In the genomic region with DNA sequence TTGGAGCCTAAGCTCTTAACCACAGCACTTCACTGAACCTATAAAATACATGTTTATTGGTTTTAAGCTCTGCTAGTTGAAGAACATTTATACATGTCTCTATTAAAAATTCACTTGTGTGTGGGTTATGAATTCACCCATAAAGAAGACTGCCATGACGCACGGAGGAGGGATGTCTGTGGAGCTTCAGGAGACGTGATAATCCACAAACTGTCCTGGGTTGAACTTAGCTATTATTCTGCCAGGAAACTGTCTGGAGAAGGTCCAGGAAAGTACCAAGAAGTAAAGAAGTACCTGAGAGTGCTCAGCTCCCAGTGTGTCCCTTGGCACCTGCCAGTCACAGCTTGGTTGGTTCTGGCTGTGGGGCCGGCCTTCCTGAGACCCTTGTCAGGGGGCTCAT, we compare ENCODE assay signal across 23 cellular contexts. TPM values are rescaled to one million over a fixed set of nuclear protein-coding genes. Genes with fewer than 3 reads are reported as not detected.
DNase-seq lines count a peak whose midpoint lies in the region; ATAC-seq and TF ChIP-seq lines count a peak whose summit lies in the region.
"Had no signal": no experiment of that assay in that cellular context is flagged by ENCODE, and none has a peak within 500 bp of the region (broad histone marks: within the 10 kb centered on the region; RNA-seq: fewer than 3 reads in every experiment).

No MANE protein-coding gene starts in this region.

- in situ Hi-C loops in GM23248 (cut with MboI), result no loop called here

- intact Hi-C loops in tibial artery (cut with DNase I; ENCODE audit: low total_unique reads), result no loop called here

- 0 out of 2 replicates have a peak, but pooled peaks cover 4% of the 10 kb centered on the region for H4K20me1 ChIP-seq in GM23248 (ENCODE audit: insufficient read depth)

- no peak overlapping the region for H2AFZ ChIP-seq in GM23248
- H2AFZ ChIP-seq: hepatocyte had no signal

- no peak overlapping the region for H3K4me2 ChIP-seq in GM23248 (ENCODE audit: unreplicated experiment)
- H3K4me2 ChIP-seq: hepatocyte had no signal

- DNase-seq in GM23248 (no peak), right atrium auricular region (ENCODE audit: low spot score) (no peak), AG08395 (ENCODE audit: low spot score) (no peak), coronary artery (ENCODE audit: low spot score) (no peak), tibial artery (no peak)
- DNase-seq in stimulated activated naive CD8-positive, alpha-beta T cell treated with anti-CD3 and anti-CD28 coated beads, Interleukin-15, Interleukin-2, amounts not matched to agents 100 U/mL and 50 U/mL, for 24 hours, result no peak
- DNase-seq: ACHN; activated CD4-positive, alpha-beta memory T cell treated with anti-CD3 and anti-CD28 coated beads, Interleukin-2, amount 10 ng/mL, durations not matched to agents 7 days and 5 days; activated naive CD4-positive, alpha-beta T cell treated with anti-CD3 and anti-CD28 coated beads, Interleukin-2, amount 50 U/mL, for 16 hours; anterior cingulate cortex; effector CD8-positive, alpha-beta T cell; foreskin melanocyte; H9; NCI-H1417 treated with DMSO at 0.1 percent for 48 hours; NCI-H2081 treated with DMSO at 0.1 percent for 48 hours; NCI-H774; small intestine; stimulated activated CD4-positive, alpha-beta T cell treated with anti-CD3 and anti-CD28 coated beads, Interleukin-1b, Interleukin-23, amount 100 ng/mL, for 48 hours had no signal

- H3K4me1 ChIP-seq in GM23248 (ENCODE audit: insufficient read depth), result peaks cover 65% of the 10 kb centered on the region
- H3K4me1 ChIP-seq in esophagus (ENCODE audit: control insufficient read depth in 2 of 2, insufficient read depth in 2 of 2, low read length in 1 of 2), result peaks cover 0 to 9% of the 10 kb centered on the region in 2 donors
- peaks cover 0 to 48% of the 10 kb centered on the region in 2 donors for H3K4me1 ChIP-seq in right atrium auricular region
- peaks cover 29 to 42% (median 33%) of the 10 kb centered on the region in 3 donors for H3K4me1 ChIP-seq in skeletal muscle tissue (ENCODE audit: control insufficient read depth in 3 of 3, insufficient read depth in 3 of 3, low read length in 3 of 3)
- H3K4me1 ChIP-seq in tibial artery, result peaks cover 0 to 48% (median 20%) of the 10 kb centered on the region in 4 donors

- H3K27ac ChIP-seq in GM23248, result 0 out of 2 replicates have a peak overlapping the region, but pooled peaks have one; percentile 1
- peak overlapping the region; percentile 0 to 63 for H3K27ac ChIP-seq in esophagus (ENCODE audit: low read depth in 2 of 2, low read length in 1 of 2)
- peak overlapping the region; percentile 58 to 81 for H3K27ac ChIP-seq in right atrium auricular region
- peak overlapping the region; percentile 45 for H3K27ac ChIP-seq in skeletal muscle tissue (ENCODE audit: low read depth, low read length)
- no peak overlapping the region for H3K27ac ChIP-seq in coronary artery
- no peak overlapping the region for H3K27ac ChIP-seq in tibial artery
- H3K27ac ChIP-seq: epithelial cell of prostate, hepatocyte had no signal

- no peaks in the 10 kb centered on the region for H3K9me3 ChIP-seq in GM23248 (ENCODE audit: low read depth)
- no peaks in the 10 kb centered on the region for H3K9me3 ChIP-seq in esophagus (ENCODE audit: control insufficient read depth in 2 of 2, insufficient read depth in 1 of 2, low read depth in 1 of 2, low read length in 1 of 2)
- H3K9me3 ChIP-seq in right atrium auricular region, result peaks cover 0 to 6% of the 10 kb centered on the region in 2 donors
- H3K9me3 ChIP-seq in skeletal muscle tissue (ENCODE audit: control insufficient read depth in 3 of 3, low read length in 3 of 3), result no peaks in the 10 kb centered on the region
- H3K9me3 ChIP-seq in tibial artery, result no peaks in the 10 kb centered on the region

- H3K36me3 ChIP-seq in GM23248 (ENCODE audit: low read depth) (0 out of 2 replicates have a peak, but pooled peaks cover 5% of the 10 kb centered on the region), esophagus (ENCODE audit: control insufficient read depth in 2 of 2, insufficient read depth in 2 of 2, low read length in 1 of 2) (no peaks in the 10 kb centered on the region), right atrium auricular region (no peaks in the 10 kb centered on the region), skeletal muscle tissue (ENCODE audit: control insufficient read depth in 3 of 3, insufficient read depth in 3 of 3, low read length in 3 of 3) (no peaks in the 10 kb centered on the region), tibial artery (no peaks in the 10 kb centered on the region)

- TF ChIP-seq CTCF in right atrium auricular region (IDR thresholded peaks at IDR 0.05) (no peak), coronary artery (IDR thresholded peaks at IDR 0.05) (no peak), tibial artery (IDR thresholded peaks at IDR 0.05) (no peak)

- H3K9ac ChIP-seq in GM23248, result no peak overlapping the region
- H3K9ac ChIP-seq in skeletal muscle tissue (ENCODE audit: low read depth in 1 of 3, low read length in 3 of 3), result no peak overlapping the region

- ATAC-seq in stimulated activated naive CD8-positive, alpha-beta T cell treated with anti-CD3 and anti-CD28 coated beads, Interleukin-15, Interleukin-2, amounts not matched to agents 100 U/mL and 50 U/mL, for 24 hours, result no peak
- ATAC-seq: K562 had no signal

- H3K9me2 ChIP-seq in GM23248 (ENCODE audit: insufficient read depth), result no peaks in the 10 kb centered on the region

- peaks cover 87% of the 10 kb centered on the region for H3K79me2 ChIP-seq in GM23248 (ENCODE audit: insufficient read depth)

- peaks cover 69% of the 10 kb centered on the region for H3F3A ChIP-seq in GM23248 (ENCODE audit: insufficient read depth)

- H3K27me3 ChIP-seq in GM23248 (replicated peaks; ENCODE audit: insufficient read depth) (no peaks in the 10 kb centered on the region), esophagus (ENCODE audit: control insufficient read depth in 1 of 2, insufficient read depth in 2 of 2, low read length in 2 of 2) (no peaks in the 10 kb centered on the region), right atrium auricular region (no peaks in the 10 kb centered on the region), skeletal muscle tissue (ENCODE audit: control insufficient read depth in 3 of 3, insufficient read depth in 3 of 3, low read length in 3 of 3) (no peaks in the 10 kb centered on the region), tibial artery (no peaks in the 10 kb centered on the region)
- H3K27me3 ChIP-seq: hepatocyte had no signal

- 66 to 72% methylated on average over 4 of the region's 4 CpGs for WGBS in GM23248 (ENCODE audit: low coverage in 1 of 2, low lambda C conversion rate in 2 of 2, missing lambda C conversion rate in 2 of 2), 2 experiments
- 40 to 49% methylated on average over 4 of the region's 4 CpGs for WGBS in esophagus, 2 donors

- no peak overlapping the region for H3K4me3 ChIP-seq in GM23248
- H3K4me3 ChIP-seq in esophagus (ENCODE audit: low read depth in 1 of 2, low read length in 2 of 2), result no peak overlapping the region
- H3K4me3 ChIP-seq in right atrium auricular region, result no peak overlapping the region
- H3K4me3 ChIP-seq in skeletal muscle tissue (ENCODE audit: low read length in 3 of 3), result peak overlapping the region in 1 of 3 donors; percentile 10
- no peak overlapping the region for H3K4me3 ChIP-seq in coronary artery
- H3K4me3 ChIP-seq in tibial artery, result no peak overlapping the region
- H3K4me3 ChIP-seq: hepatocyte, K562 had no signal

RNA-seq across cellular contexts. Expression of a gene that starts 56.3 kb away (rescaled TPM):
- total RNA-seq in GM23248 (2014; rRNA removed; shearing (Covaris generic)), result 194 and 196 TPM in 2 replicates
- polyA plus RNA-seq in GM23248 (2016; fragmentation: Nextera tagmentation; extraction: Ambion mirVana) (94.7 and 96.1 TPM in 2 replicates), esophagus (1 to 10 TPM; 2.8 to 4.0 TPM)
- total RNA-seq in right atrium auricular region (10 to 100 TPM; 41.6 to 69.9 TPM), skeletal muscle tissue (40.2 TPM)

Comparison
In these comparisons a context has a peak if more than half of its experiments do, and no peak if none do; other contexts are left out.
1. H3K27ac ChIP-seq: peak in GM23248 (single experiment), esophagus (2 of 2), right atrium auricular region (2 of 2) and skeletal muscle tissue (single experiment); none in coronary artery (0 of 2) and tibial artery (0 of 2).